Comparison of ENCODE assay signal across 9 cellular contexts in the genomic region with DNA sequence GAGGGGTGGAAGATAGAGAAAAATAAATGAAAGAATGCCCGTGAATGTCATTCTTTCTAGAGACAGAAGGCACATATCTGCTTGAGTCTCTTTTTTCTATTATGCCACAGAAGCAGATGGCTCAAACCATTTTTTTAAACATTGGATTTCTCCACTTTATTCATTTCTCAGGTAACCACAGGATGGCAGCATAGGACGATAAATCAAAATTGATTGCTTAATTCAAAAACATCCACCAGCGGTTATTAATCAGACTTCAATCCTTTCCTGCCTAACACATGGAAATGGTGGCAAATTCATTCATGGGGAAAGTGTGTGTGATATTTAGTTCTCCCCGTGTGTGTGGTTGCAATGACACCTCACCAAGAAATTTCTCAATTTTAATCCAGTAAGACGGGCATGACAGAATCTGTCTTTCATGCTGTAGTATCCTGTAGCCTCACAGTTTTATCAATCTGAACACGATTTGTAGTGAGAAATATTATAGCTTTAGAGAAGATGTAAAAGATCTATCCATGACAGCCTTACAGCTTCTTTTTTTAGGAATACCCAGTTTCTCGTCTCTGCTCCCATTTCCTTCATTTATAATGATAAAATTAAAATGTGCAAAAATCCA.
DNase-seq lines count a peak whose midpoint lies in the region; ATAC-seq and TF ChIP-seq lines count a peak whose summit lies in the region.
"Had no signal": no experiment of that assay in that cellular context is flagged by ENCODE, and none has a peak within 500 bp of the region (broad histone marks: within the 10 kb centered on the region; RNA-seq: fewer than 3 reads in every experiment).

No MANE protein-coding gene starts in this region.

- TF ChIP-seq CTCF in 22Rv1 (IDR thresholded peaks at IDR 0.05) (peak; percentile 63), HFF-Myc (IDR thresholded peaks at IDR 0.05; ENCODE audit: low read depth, low read length, missing control alignments) (no peak), type B pancreatic cell (conservative IDR thresholded peaks at IDR 0.05) (peak; percentile 71)

- ATAC-seq in HG03469 (IDR thresholded peaks at IDR 0.05; ENCODE audit: unreplicated experiment) (no peak), GM21825 (IDR thresholded peaks at IDR 0.05; ENCODE audit: unreplicated experiment) (no peak)

- no peaks in the 10 kb centered on the region for H3K36me3 Mint-ChIP-seq in type B pancreatic cell

- H3K4me1 Mint-ChIP-seq in type B pancreatic cell (ENCODE audit: unreplicated experiment) = peaks cover 5% of the 10 kb centered on the region

- H3K27ac Mint-ChIP-seq in type B pancreatic cell = no peak overlapping the region

- no peaks in the 10 kb centered on the region for H3K27me3 Mint-ChIP-seq in type B pancreatic cell

- peak; percentile 1 for DNase-seq in HFF-Myc (ENCODE audit: extremely low read depth, low read depth)
- peak; percentile 22 for DNase-seq in OCI-M2 (lab: John Stamatoyannopoulos, UW; ENCODE audit: unreplicated experiment)
- peak; percentile 6 for DNase-seq in fibroblast of peridontal ligament (ENCODE audit: extremely low read depth)
- no peak for DNase-seq in type B pancreatic cell (ENCODE audit: extremely low spot score, unreplicated experiment)
- no peak for DNase-seq in C1 segment of cervical spinal cord (lab: John Stamatoyannopoulos, UW)

- no peaks in the 10 kb centered on the region for H3K9me3 Mint-ChIP-seq in type B pancreatic cell

- no peak overlapping the region for H3K4me3 Mint-ChIP-seq in type B pancreatic cell

- H3K27ac ChIP-seq in 22Rv1 = no peak overlapping the region
- H3K27ac ChIP-seq: skin epidermis had no signal

- no peak overlapping the region for H3K4me3 ChIP-seq in HFF-Myc (replicated peaks; ENCODE audit: low read depth, low read length)
- H3K4me3 ChIP-seq: skin epidermis had no signal

Comparison
In these comparisons a context has a peak if more than half of its experiments do, and no peak if none do; other contexts are left out.
1. DNase-seq: peak in HFF-Myc (single experiment), OCI-M2 (single experiment) and fibroblast of peridontal ligament (single experiment); none in type B pancreatic cell (single experiment) and C1 segment of cervical spinal cord (0 of 14).